ENCODE assay signal across 31 cellular contexts in the genomic region with DNA sequence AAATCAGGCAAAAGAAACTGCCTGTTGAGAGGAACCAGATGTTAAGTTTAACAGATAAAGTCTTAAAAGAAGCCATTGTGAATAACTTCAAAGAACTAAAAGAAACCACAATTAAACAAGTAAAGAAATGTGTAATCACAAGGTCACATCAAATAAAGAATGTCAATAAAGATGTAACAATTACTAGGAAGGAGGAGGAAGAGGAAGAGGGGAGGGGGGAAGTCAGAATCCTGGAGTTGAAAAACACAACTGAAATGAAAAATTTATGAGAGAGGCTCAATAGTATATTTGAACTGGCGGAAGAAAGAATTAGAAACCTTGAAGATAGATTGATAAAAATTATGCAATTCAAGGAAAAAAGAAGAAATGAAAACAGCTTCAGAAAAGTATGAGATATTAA.
"Had no signal": no experiment of that assay in that cellular context is flagged by ENCODE, and none has a peak within 500 bp of the region (broad histone marks: within the 10 kb centered on the region; RNA-seq: fewer than 3 reads in every experiment).

No MANE protein-coding gene starts in this region.

- H3K27ac Mint-ChIP-seq: nephron; neural progenitor cell; progenitor cell of endocrine pancreas; stimulated activated memory B cell treated with anti-CD40 and anti-IgM and Interleukin-4, amounts not matched to agents 10 μg/mL and 1 μg/mL and 100 μg/mL, for 72 hours; stimulated activated naive CD8-positive, alpha-beta T cell treated with anti-CD3 and anti-CD28 coated beads, Interleukin-15, amount 100 ng/mL, for 72 hours; type B pancreatic cell had no signal

- H3K4me3 Mint-ChIP-seq: natural killer cell; nephron; neural progenitor cell; stimulated activated memory B cell treated with anti-CD40 and anti-IgM and Interleukin-4, amounts not matched to agents 10 μg/mL and 1 μg/mL and 100 μg/mL, for 72 hours; stimulated activated naive CD8-positive, alpha-beta T cell treated with anti-CD3 and anti-CD28 coated beads, Interleukin-15, amount 100 ng/mL, for 72 hours; type B pancreatic cell had no signal

- H3K27me3 ChIP-seq: ovary, spleen, suprapubic skin, testis, tibial artery, transverse colon, upper lobe of right lung, uterus had no signal

- H3K79me2 ChIP-seq: parathyroid adenoma had no signal

- H3K36me3 Mint-ChIP-seq: stimulated activated memory B cell treated with anti-CD40 and anti-IgM and Interleukin-4, amounts not matched to agents 10 μg/mL and 1 μg/mL and 100 μg/mL, for 72 hours; type B pancreatic cell had no signal

- H3K9ac ChIP-seq: neural progenitor cell, parathyroid adenoma had no signal

- H3K4me3 ChIP-seq: neural progenitor cell, ovary, psoas muscle, skin epidermis, smooth muscle cell, spleen, suprapubic skin, testis, tibial artery, transverse colon, upper lobe of right lung, uterus had no signal

- H2AFZ ChIP-seq: neural progenitor cell, parathyroid adenoma had no signal

- ATAC-seq: psoas muscle; right cardiac atrium; sciatic nerve; stimulated activated memory B cell treated with anti-CD40 and anti-IgM and Interleukin-4, amounts not matched to agents 10 μg/mL and 1 μg/mL and 100 μg/mL, for 72 hours; stimulated activated naive CD8-positive, alpha-beta T cell treated with anti-CD3 and anti-CD28 coated beads, Interleukin-15, amount 100 ng/mL, for 72 hours; stimulated activated naive CD8-positive, alpha-beta T cell treated with anti-CD3 and anti-CD28 coated beads, Interleukin-15, Interleukin-2, amounts not matched to agents 100 U/mL and 50 U/mL, for 24 hours; upper lobe of right lung had no signal

- H3K36me3 ChIP-seq: neural progenitor cell, ovary, spleen, suprapubic skin, tibial artery, transverse colon, upper lobe of right lung had no signal

- H3K9me3 ChIP-seq: ovary, psoas muscle, suprapubic skin, testis, transverse colon, upper lobe of right lung, uterus had no signal

- H3K4me2 ChIP-seq: neural progenitor cell, smooth muscle cell had no signal

- H3K4me1 ChIP-seq: parathyroid adenoma, psoas muscle, spleen, suprapubic skin, testis, tibial artery, transverse colon, upper lobe of right lung, uterus had no signal

- H3K27me3 Mint-ChIP-seq: progenitor cell of endocrine pancreas; stimulated activated memory B cell treated with anti-CD40 and anti-IgM and Interleukin-4, amounts not matched to agents 10 μg/mL and 1 μg/mL and 100 μg/mL, for 72 hours; stimulated activated naive CD8-positive, alpha-beta T cell treated with anti-CD3 and anti-CD28 coated beads, Interleukin-15, amount 100 ng/mL, for 72 hours; type B pancreatic cell had no signal

- DNase-seq: natural killer cell; occipital lobe; ovary; posterior cingulate gyrus; psoas muscle; right cardiac atrium; spleen; stimulated activated CD4-positive, alpha-beta T cell treated with anti-CD3 and anti-CD28 coated beads, Interleukin-12 subunit alpha, Interleukin-12 subunit beta, amount 100 ng/mL, for 4 hours; stimulated activated CD4-positive, alpha-beta T cell treated with anti-CD3 and anti-CD28 coated beads, Interleukin-1b, Interleukin-23, amount 100 ng/mL, for 48 hours; stimulated activated CD4-positive, alpha-beta T cell treated with anti-CD3 and anti-CD28 coated beads, Interleukin-4, amount 100 ng/mL, for 1 hour; stimulated activated CD4-positive, alpha-beta T cell treated with anti-CD3 and anti-CD28 coated beads, Interleukin-4, amount 100 ng/mL, for 4 hours; stimulated activated CD8-positive, alpha-beta memory T cell treated with anti-CD3 and anti-CD28 coated beads, Interleukin-4, amount 100 ng/mL, for 48 hours; stimulated activated naive CD4-positive, alpha-beta T cell; stimulated activated naive CD8-positive, alpha-beta T cell treated with anti-CD3 and anti-CD28 coated beads, Interleukin-15, amount 100 ng/mL, for 72 hours; stimulated activated naive CD8-positive, alpha-beta T cell treated with anti-CD3 and anti-CD28 coated beads, Interleukin-15, Interleukin-2, amounts not matched to agents 100 U/mL and 50 U/mL, for 24 hours; substantia nigra; testis; tibial artery; transverse colon; upper lobe of right lung; uterus had no signal

- H3K4me1 Mint-ChIP-seq: nephron; stimulated activated memory B cell treated with anti-CD40 and anti-IgM and Interleukin-4, amounts not matched to agents 10 μg/mL and 1 μg/mL and 100 μg/mL, for 72 hours had no signal

- H3K27ac ChIP-seq: neural progenitor cell, ovary, parathyroid adenoma, psoas muscle, skin epidermis, spleen, suprapubic skin, testis, tibial artery, transverse colon, upper lobe of right lung, uterus had no signal
